Comparison of ENCODE assay signal across 13 cellular contexts in the genomic region with DNA sequence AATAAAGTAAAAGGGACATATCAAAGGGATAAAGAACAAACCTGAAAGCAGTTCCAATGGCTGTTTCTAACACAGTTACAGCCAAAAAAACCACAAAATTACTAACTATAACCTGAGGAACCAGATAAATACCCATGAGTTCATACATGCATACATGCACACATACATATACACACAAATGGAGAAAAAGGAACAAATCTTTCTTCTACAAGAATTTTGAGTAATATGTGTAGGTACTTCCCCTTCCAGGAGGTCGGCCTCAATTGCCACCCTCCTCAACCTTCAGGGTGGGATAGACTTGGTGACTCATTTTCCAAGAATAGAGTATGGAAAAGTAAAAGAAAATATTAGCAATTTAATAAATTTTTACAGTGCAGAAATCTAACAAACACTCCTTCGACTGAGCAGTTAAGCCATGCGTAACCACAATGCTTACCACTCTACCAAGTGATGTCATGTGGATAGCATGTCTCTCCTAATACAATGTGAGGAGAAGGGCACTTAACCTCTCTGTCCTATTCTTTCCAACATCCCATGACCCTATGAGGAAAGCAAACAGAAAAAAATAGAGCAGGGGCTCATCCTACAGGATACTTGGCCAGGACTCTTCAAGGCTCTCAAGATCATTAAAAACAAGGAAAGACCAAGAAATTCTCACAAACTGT.
A peak's percentile ranks its signal among the peaks of the same experiment; 100 is the strongest.
DNase-seq lines count a peak whose midpoint lies in the region; ATAC-seq, FAIRE-seq and TF ChIP-seq lines count a peak whose summit lies in the region.
"Had no signal": no experiment of that assay in that cellular context is flagged by ENCODE, and none has a peak within 500 bp of the region (broad histone marks: within the 10 kb centered on the region; RNA-seq: fewer than 3 reads in every experiment).

No MANE protein-coding gene starts in this region.

- DNase-seq in NCI-H345 (lab: John Stamatoyannopoulos, UW) = peak; percentile 39
- DNase-seq in NCI-H345 treated with DMSO at 0.1 percent for 48 hours (lab: John Stamatoyannopoulos, UW; ENCODE audit: unreplicated experiment) = no peak
- DNase-seq in NCI-H510A treated with DMSO at 0.1 percent for 48 hours (lab: John Stamatoyannopoulos, UW) = peak; percentile 82
- DNase-seq in fibroblast of mammary gland (ENCODE audit: low read depth) = peak; percentile 7
- DNase-seq in urothelium cell line (ENCODE audit: low spot score) = peak; percentile 32
- no peak for DNase-seq in putamen (ENCODE audit: low spot score)
- DNase-seq in right lobe of liver = no peak
- no peak for DNase-seq in NK-92 treated with Interleukin-12 subunit alpha and Interleukin-12 subunit beta, amount 100 ng/mL, for 24 hours (lab: John Stamatoyannopoulos, UW)
- DNase-seq: adrenal gland, dermis blood vessel endothelial cell, NCI-H1436 treated with DMSO at 0.1 percent for 48 hours, pancreas had no signal

- no peaks in the 10 kb centered on the region for H3K36me3 ChIP-seq in right lobe of liver
- H3K36me3 ChIP-seq: adrenal gland, pancreas had no signal

- no peak for FAIRE-seq in urothelium cell line (lab: Jason Lieb, UNC)
- FAIRE-seq: GM12892, pancreas had no signal

- no peak for TF ChIP-seq CTCF in fibroblast of mammary gland (conservative IDR thresholded peaks at IDR 0.05; ENCODE audit: control insufficient read depth, insufficient read depth, low read depth, low read length)
- no peak for TF ChIP-seq CTCF in right lobe of liver (IDR thresholded peaks at IDR 0.05)

- no peaks in the 10 kb centered on the region for H3K9me3 ChIP-seq in right lobe of liver
- H3K9me3 ChIP-seq: pancreas had no signal

- H3K4me3 ChIP-seq in fibroblast of mammary gland (ENCODE audit: control insufficient read depth, low read depth, low read length) (no peak overlapping the region), right lobe of liver (no peak overlapping the region)
- H3K4me3 ChIP-seq: adrenal gland, pancreas had no signal

- intact Hi-C loops in right lobe of liver (cut with DNase I) = no loop called here

- TF ChIP-seq POLR2A in right lobe of liver (IDR thresholded peaks at IDR 0.05) = no peak

- WGBS in right lobe of liver (ENCODE audit: insufficient coverage, low coverage, low lambda C conversion rate, missing lambda C conversion rate) = 73% methylated on average over 3 of the region's 3 CpGs

- H3K27me3 ChIP-seq in right lobe of liver = no peaks in the 10 kb centered on the region
- H3K27me3 ChIP-seq: adrenal gland had no signal

- H3K4me1 ChIP-seq in right lobe of liver = no peaks in the 10 kb centered on the region
- H3K4me1 ChIP-seq: adrenal gland, pancreas had no signal

- H3K27ac ChIP-seq in right lobe of liver = no peak overlapping the region
- H3K27ac ChIP-seq: adrenal gland had no signal

- no peak for ATAC-seq in right lobe of liver
- ATAC-seq: pancreas had no signal

Comparison
In these comparisons a context has a peak if more than half of its experiments do, and no peak if none do; other contexts are left out.
1. DNase-seq: peak in NCI-H345 (single experiment), NCI-H510A treated with DMSO at 0.1 percent for 48 hours (single experiment), fibroblast of mammary gland (single experiment) and urothelium cell line (single experiment); none in NCI-H345 treated with DMSO at 0.1 percent for 48 hours (single experiment), putamen (single experiment), right lobe of liver (0 of 3) and NK-92 treated with Interleukin-12 subunit alpha and Interleukin-12 subunit beta, amount 100 ng/mL, for 24 hours (single experiment).